In genomic region chr6:151630387-151630786, GRCh38 we compare ENCODE assay signal across 23 cellular contexts.
"Had no signal": no experiment of that assay in that cellular context is flagged by ENCODE, and none has a peak within 500 bp of the region (broad histone marks: within the 10 kb centered on the region; RNA-seq: fewer than 3 reads in every experiment).

No MANE protein-coding gene starts in this region.

- DNase-seq: activated CD4-positive, alpha-beta memory T cell treated with anti-CD3 and anti-CD28 coated beads, Interleukin-2, amount 10 ng/mL, durations not matched to agents 7 days and 5 days; activated CD4-positive, alpha-beta T cell treated with anti-CD3 and anti-CD28 coated beads, Interleukin-2, amount 10 ng/mL, durations not matched to agents 7 days and 5 days; activated CD4-positive, CD25-positive, alpha-beta regulatory T cell; activated gamma-delta T cell; activated naive CD4-positive, alpha-beta T cell treated with anti-CD3 and anti-CD28 coated beads for 36 hours; activated T-cell treated with anti-CD3 and anti-CD28 coated beads for 4 hours; activated T-cell treated with anti-CD3 and anti-CD28 coated beads, Interleukin-2, amount 50 U/mL, for 48 hours; amygdala; brain microvascular endothelial cell; NCI-H1105 treated with DMSO at 0.1 percent for 48 hours; NCI-H1436 treated with DMSO at 0.1 percent for 48 hours; NCI-H187; NCI-H2081; NCI-H510A treated with DMSO at 0.1 percent for 48 hours; Peyer's patch; Right ventricle myocardium superior; SK-N-SH; T-helper 1 cell had no signal

- H3K4me1 ChIP-seq: Peyer's patch had no signal

- H3K4me3 Mint-ChIP-seq: activated CD4-positive, alpha-beta memory T cell treated with anti-CD3 and anti-CD28 coated beads, Interleukin-2, amount 10 ng/mL, durations not matched to agents 7 days and 5 days; activated CD4-positive, alpha-beta T cell treated with anti-CD3 and anti-CD28 coated beads, Interleukin-2, amount 10 ng/mL, durations not matched to agents 7 days and 5 days; activated naive CD4-positive, alpha-beta T cell treated with anti-CD3 and anti-CD28 coated beads for 36 hours; activated naive CD8-positive, alpha-beta T cell; activated T-helper 17 cell treated with anti-CD3 and anti-CD28 coated beads, Interleukin-2, amount 50 U/mL, for 72 hours had no signal

- H3K36me3 ChIP-seq: brain microvascular endothelial cell, Peyer's patch, SJCRH30 had no signal

- H3K9ac ChIP-seq: SK-N-SH had no signal

- H3K36me3 Mint-ChIP-seq: activated naive CD8-positive, alpha-beta T cell had no signal

- H3K9me3 Mint-ChIP-seq: activated CD4-positive, alpha-beta memory T cell treated with anti-CD3 and anti-CD28 coated beads, Interleukin-2, amount 10 ng/mL, durations not matched to agents 7 days and 5 days; activated CD4-positive, alpha-beta T cell treated with anti-CD3 and anti-CD28 coated beads, Interleukin-2, amount 10 ng/mL, durations not matched to agents 7 days and 5 days; activated naive CD4-positive, alpha-beta T cell treated with anti-CD3 and anti-CD28 coated beads for 36 hours; activated T-helper 17 cell treated with anti-CD3 and anti-CD28 coated beads, Interleukin-2, amount 50 U/mL, for 72 hours had no signal

- ATAC-seq: activated T-helper 17 cell treated with anti-CD3 and anti-CD28 coated beads, Interleukin-2, amount 50 U/mL, for 72 hours had no signal

- H3K27ac ChIP-seq: brain microvascular endothelial cell, Peyer's patch, RWPE1, SJCRH30, VCaP had no signal

- H3K9me3 ChIP-seq: Peyer's patch, SJCRH30, SK-N-SH had no signal

- H3K4me2 ChIP-seq: SK-N-SH had no signal

- H3K27me3 ChIP-seq: brain microvascular endothelial cell, Peyer's patch, SJCRH30 had no signal

- H3K9me2 ChIP-seq: SK-N-SH had no signal

- H3K4me3 ChIP-seq: Peyer's patch, SJCRH30 had no signal

- H3K27ac Mint-ChIP-seq: activated CD4-positive, alpha-beta memory T cell treated with anti-CD3 and anti-CD28 coated beads, Interleukin-2, amount 10 ng/mL, durations not matched to agents 7 days and 5 days; activated CD4-positive, alpha-beta T cell treated with anti-CD3 and anti-CD28 coated beads, Interleukin-2, amount 10 ng/mL, durations not matched to agents 7 days and 5 days; activated naive CD4-positive, alpha-beta T cell treated with anti-CD3 and anti-CD28 coated beads for 36 hours; activated naive CD8-positive, alpha-beta T cell; activated T-helper 17 cell treated with anti-CD3 and anti-CD28 coated beads, Interleukin-2, amount 50 U/mL, for 72 hours had no signal
